1 cellular context compared by ENCODE assay signal in genomic region chr19:35740108-35740422, GRCh38.
TF ChIP-seq lines count a peak whose summit lies in the region.

No MANE protein-coding gene starts in this region.

TF ChIP-seq in K562, 482 proteins besides CTCF, POLR2A, EP300 and RAD21 (continued from another document):
- TF ChIP-seq, protein P1, sequence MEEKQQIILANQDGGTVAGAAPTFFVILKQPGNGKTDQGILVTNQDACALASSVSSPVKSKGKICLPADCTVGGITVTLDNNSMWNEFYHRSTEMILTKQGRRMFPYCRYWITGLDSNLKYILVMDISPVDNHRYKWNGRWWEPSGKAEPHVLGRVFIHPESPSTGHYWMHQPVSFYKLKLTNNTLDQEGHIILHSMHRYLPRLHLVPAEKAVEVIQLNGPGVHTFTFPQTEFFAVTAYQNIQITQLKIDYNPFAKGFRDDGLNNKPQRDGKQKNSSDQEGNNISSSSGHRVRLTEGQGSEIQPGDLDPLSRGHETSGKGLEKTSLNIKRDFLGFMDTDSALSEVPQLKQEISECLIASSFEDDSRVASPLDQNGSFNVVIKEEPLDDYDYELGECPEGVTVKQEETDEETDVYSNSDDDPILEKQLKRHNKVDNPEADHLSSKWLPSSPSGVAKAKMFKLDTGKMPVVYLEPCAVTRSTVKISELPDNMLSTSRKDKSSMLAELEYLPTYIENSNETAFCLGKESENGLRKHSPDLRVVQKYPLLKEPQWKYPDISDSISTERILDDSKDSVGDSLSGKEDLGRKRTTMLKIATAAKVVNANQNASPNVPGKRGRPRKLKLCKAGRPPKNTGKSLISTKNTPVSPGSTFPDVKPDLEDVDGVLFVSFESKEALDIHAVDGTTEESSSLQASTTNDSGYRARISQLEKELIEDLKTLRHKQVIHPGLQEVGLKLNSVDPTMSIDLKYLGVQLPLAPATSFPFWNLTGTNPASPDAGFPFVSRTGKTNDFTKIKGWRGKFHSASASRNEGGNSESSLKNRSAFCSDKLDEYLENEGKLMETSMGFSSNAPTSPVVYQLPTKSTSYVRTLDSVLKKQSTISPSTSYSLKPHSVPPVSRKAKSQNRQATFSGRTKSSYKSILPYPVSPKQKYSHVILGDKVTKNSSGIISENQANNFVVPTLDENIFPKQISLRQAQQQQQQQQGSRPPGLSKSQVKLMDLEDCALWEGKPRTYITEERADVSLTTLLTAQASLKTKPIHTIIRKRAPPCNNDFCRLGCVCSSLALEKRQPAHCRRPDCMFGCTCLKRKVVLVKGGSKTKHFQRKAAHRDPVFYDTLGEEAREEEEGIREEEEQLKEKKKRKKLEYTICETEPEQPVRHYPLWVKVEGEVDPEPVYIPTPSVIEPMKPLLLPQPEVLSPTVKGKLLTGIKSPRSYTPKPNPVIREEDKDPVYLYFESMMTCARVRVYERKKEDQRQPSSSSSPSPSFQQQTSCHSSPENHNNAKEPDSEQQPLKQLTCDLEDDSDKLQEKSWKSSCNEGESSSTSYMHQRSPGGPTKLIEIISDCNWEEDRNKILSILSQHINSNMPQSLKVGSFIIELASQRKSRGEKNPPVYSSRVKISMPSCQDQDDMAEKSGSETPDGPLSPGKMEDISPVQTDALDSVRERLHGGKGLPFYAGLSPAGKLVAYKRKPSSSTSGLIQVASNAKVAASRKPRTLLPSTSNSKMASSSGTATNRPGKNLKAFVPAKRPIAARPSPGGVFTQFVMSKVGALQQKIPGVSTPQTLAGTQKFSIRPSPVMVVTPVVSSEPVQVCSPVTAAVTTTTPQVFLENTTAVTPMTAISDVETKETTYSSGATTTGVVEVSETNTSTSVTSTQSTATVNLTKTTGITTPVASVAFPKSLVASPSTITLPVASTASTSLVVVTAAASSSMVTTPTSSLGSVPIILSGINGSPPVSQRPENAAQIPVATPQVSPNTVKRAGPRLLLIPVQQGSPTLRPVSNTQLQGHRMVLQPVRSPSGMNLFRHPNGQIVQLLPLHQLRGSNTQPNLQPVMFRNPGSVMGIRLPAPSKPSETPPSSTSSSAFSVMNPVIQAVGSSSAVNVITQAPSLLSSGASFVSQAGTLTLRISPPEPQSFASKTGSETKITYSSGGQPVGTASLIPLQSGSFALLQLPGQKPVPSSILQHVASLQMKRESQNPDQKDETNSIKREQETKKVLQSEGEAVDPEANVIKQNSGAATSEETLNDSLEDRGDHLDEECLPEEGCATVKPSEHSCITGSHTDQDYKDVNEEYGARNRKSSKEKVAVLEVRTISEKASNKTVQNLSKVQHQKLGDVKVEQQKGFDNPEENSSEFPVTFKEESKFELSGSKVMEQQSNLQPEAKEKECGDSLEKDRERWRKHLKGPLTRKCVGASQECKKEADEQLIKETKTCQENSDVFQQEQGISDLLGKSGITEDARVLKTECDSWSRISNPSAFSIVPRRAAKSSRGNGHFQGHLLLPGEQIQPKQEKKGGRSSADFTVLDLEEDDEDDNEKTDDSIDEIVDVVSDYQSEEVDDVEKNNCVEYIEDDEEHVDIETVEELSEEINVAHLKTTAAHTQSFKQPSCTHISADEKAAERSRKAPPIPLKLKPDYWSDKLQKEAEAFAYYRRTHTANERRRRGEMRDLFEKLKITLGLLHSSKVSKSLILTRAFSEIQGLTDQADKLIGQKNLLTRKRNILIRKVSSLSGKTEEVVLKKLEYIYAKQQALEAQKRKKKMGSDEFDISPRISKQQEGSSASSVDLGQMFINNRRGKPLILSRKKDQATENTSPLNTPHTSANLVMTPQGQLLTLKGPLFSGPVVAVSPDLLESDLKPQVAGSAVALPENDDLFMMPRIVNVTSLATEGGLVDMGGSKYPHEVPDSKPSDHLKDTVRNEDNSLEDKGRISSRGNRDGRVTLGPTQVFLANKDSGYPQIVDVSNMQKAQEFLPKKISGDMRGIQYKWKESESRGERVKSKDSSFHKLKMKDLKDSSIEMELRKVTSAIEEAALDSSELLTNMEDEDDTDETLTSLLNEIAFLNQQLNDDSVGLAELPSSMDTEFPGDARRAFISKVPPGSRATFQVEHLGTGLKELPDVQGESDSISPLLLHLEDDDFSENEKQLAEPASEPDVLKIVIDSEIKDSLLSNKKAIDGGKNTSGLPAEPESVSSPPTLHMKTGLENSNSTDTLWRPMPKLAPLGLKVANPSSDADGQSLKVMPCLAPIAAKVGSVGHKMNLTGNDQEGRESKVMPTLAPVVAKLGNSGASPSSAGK (IDR thresholded peaks at IDR 0.05): 0 out of 2 replicates have a peak, but pooled peaks have one; percentile 9
- no peak for TF ChIP-seq CBFA2T2 (conservative IDR thresholded peaks at IDR 0.05)
- TF ChIP-seq MIER1 (IDR thresholded peaks at IDR 0.05; ENCODE audit: low read depth): no peak
- no peak for TF ChIP-seq ZNF586 (CRISPR knock-in tag; conservative IDR thresholded peaks at IDR 0.05)
- TF ChIP-seq RBM22 (IDR thresholded peaks at IDR 0.05; ENCODE audit: low read depth, low read length, poor library complexity, severe bottlenecking): peak; percentile 79
